ENCODE assay signal across 8 cellular contexts in genomic region chr12:81627336-81628189, GRCh38.
DNase-seq lines count a peak whose midpoint lies in the region; ATAC-seq and TF ChIP-seq lines count a peak whose summit lies in the region.

No MANE protein-coding gene starts in this region.

- H3K27me3 ChIP-seq in cardiac muscle cell (no peaks in the 10 kb centered on the region), liver (ENCODE audit: control insufficient read depth in 4 of 4, insufficient read depth in 4 of 4, low read length in 3 of 4) (no peaks in the 10 kb centered on the region)

- H3K27ac Mint-ChIP-seq in brain, result no peak overlapping the region

- no peak overlapping the region for H3K4me3 Mint-ChIP-seq in brain

- no peak overlapping the region for H3K4me3 ChIP-seq in cardiac muscle cell
- no peak overlapping the region for H3K4me3 ChIP-seq in liver (ENCODE audit: low read depth in 1 of 3, low read length in 3 of 3)

- DNase-seq in cardiac muscle cell (ENCODE audit: low read depth in 1 of 2, low spot score in 1 of 2) (peak; percentile 70 to 81), Right ventricle myocardium inferior (ENCODE audit: missing footprints) (no peak), NCI-H2227 treated with DMSO at 0.1 percent for 48 hours (lab: John Stamatoyannopoulos, UW) (peak; percentile 71)

- peaks cover 1% of the 10 kb centered on the region for H3K4me1 Mint-ChIP-seq in brain

- H3K9me3 Mint-ChIP-seq in brain, result no peaks in the 10 kb centered on the region

- H3K27ac ChIP-seq in cardiac muscle cell (no peak overlapping the region), liver (ENCODE audit: low read depth in 1 of 2, low read length in 2 of 2) (no peak overlapping the region)

- peak; percentile 68 for TF ChIP-seq CTCF in cardiac muscle cell (IDR thresholded peaks at IDR 0.05; ENCODE audit: low read depth, low read length)
- TF ChIP-seq CTCF in brain (conservative IDR thresholded peaks at IDR 0.05), result peak; percentile 85 to 90
- peak; percentile 57 for TF ChIP-seq CTCF in liver (IDR thresholded peaks at IDR 0.05; ENCODE audit: low read depth, low read length, missing input control)

- TF ChIP-seq RAD21 in liver (IDR thresholded peaks at IDR 0.05), result peak; percentile 80 to 84

- intact Hi-C loops in Right ventricle myocardium inferior (cut with DNase I), result loop anchor here (1.0 to 10.0 kb wide), 2 partner anchors 176 to 293 kb away; no protein-coding TSS in a partner anchor

- no peak for ATAC-seq in Right ventricle myocardium inferior
- ATAC-seq in GM18867 (IDR thresholded peaks at IDR 0.05; ENCODE audit: unreplicated experiment), result no peak
- no peak for ATAC-seq in GM21390 (IDR thresholded peaks at IDR 0.05; ENCODE audit: unreplicated experiment)
- ATAC-seq in HG03520 (IDR thresholded peaks at IDR 0.05; ENCODE audit: unreplicated experiment), result no peak

- no peaks in the 10 kb centered on the region for H3K36me3 Mint-ChIP-seq in brain

- no peaks in the 10 kb centered on the region for H3K27me3 Mint-ChIP-seq in brain

- WGBS in liver, result 16% methylated on average over 4 of the region's 4 CpGs

- H3K36me3 ChIP-seq in cardiac muscle cell, result no peaks in the 10 kb centered on the region
- no peaks in the 10 kb centered on the region for H3K36me3 ChIP-seq in liver (ENCODE audit: control insufficient read depth in 4 of 4, insufficient read depth in 3 of 4, low read depth in 1 of 4, low read length in 3 of 4)

- no peak overlapping the region for H3K9ac ChIP-seq in liver (ENCODE audit: low read depth in 1 of 2, low read length in 2 of 2)

- H3K4me1 ChIP-seq in cardiac muscle cell (ENCODE audit: low read depth) (no peaks in the 10 kb centered on the region), liver (ENCODE audit: control insufficient read depth in 4 of 4, insufficient read depth in 4 of 4, low read length in 3 of 4) (no peaks in the 10 kb centered on the region)

- no peaks in the 10 kb centered on the region for H3K9me3 ChIP-seq in cardiac muscle cell (ENCODE audit: low read depth)
- no peaks in the 10 kb centered on the region for H3K9me3 ChIP-seq in liver (ENCODE audit: control insufficient read depth in 4 of 4, low read length in 3 of 4)

TF ChIP-seq in liver, 16 proteins besides CTCF, POLR2A, EP300 and RAD21:
- TF ChIP-seq EGR1 (IDR thresholded peaks at IDR 0.05; ENCODE audit: low read depth in 2 of 2), result no peak
- TF ChIP-seq HNF4G (IDR thresholded peaks at IDR 0.05), result no peak
- no peak for TF ChIP-seq HNF4A (conservative IDR thresholded peaks at IDR 0.05)
- no peak for TF ChIP-seq NR2F2 (IDR thresholded peaks at IDR 0.05)
- TF ChIP-seq JUND (IDR thresholded peaks at IDR 0.05), result no peak
- TF ChIP-seq FOXA1 (IDR thresholded peaks at IDR 0.05), result no peak
- TF ChIP-seq SP1 (IDR thresholded peaks at IDR 0.05), result no peak
TF ChIP-seq in liver: peak in this region for 0.
